Comparison of ENCODE assay signal across 8 cellular contexts in genomic region chr17:29140051-29140582, GRCh38. TPM values are rescaled to one million over a fixed set of nuclear protein-coding genes. Genes with fewer than 3 reads are reported as not detected.
DNase-seq lines count a peak whose midpoint lies in the region; ATAC-seq and TF ChIP-seq lines count a peak whose summit lies in the region.

No MANE protein-coding gene starts in this region.

- no peaks in the 10 kb centered on the region for H3K9me3 Mint-ChIP-seq in activated T-helper 17 cell treated with anti-CD3 and anti-CD28 coated beads, Interleukin-2, amount 50 U/mL, for 72 hours
- H3K9me3 Mint-ChIP-seq in osteocyte (ENCODE audit: unreplicated experiment), result no peaks in the 10 kb centered on the region

- peaks cover 41% of the 10 kb centered on the region for H3K36me3 Mint-ChIP-seq in activated T-helper 17 cell treated with anti-CD3 and anti-CD28 coated beads, Interleukin-2, amount 50 U/mL, for 72 hours (ENCODE audit: low read depth)
- H3K36me3 Mint-ChIP-seq in osteocyte (ENCODE audit: unreplicated experiment), result peaks cover 4% of the 10 kb centered on the region

- H3K4me3 ChIP-seq in GM12865 (ENCODE audit: low read depth, low read length) (peak overlapping the region; percentile 69), RWPE2 (ENCODE audit: severe bottlenecking) (no peak overlapping the region), foreskin fibroblast (ENCODE audit: low read depth in 1 of 2, low read length in 2 of 2) (peak overlapping the region; percentile 30 to 70), thymus (ENCODE audit: low read length) (peak overlapping the region; percentile 61)

- peak overlapping the region; percentile 12 for H3K27ac ChIP-seq in RWPE2 (ENCODE audit: poor library complexity, severe bottlenecking)
- H3K27ac ChIP-seq in thymus (ENCODE audit: low read depth), result peak overlapping the region; percentile 81

- peaks cover 45% of the 10 kb centered on the region for H3K4me1 Mint-ChIP-seq in activated T-helper 17 cell treated with anti-CD3 and anti-CD28 coated beads, Interleukin-2, amount 50 U/mL, for 72 hours
- H3K4me1 Mint-ChIP-seq in osteocyte (ENCODE audit: unreplicated experiment), result peaks cover 29% of the 10 kb centered on the region

- peaks cover 20% of the 10 kb centered on the region for H3K4me1 ChIP-seq in RWPE2 (ENCODE audit: insufficient read depth, poor library complexity, severe bottlenecking)
- peaks cover 19% of the 10 kb centered on the region for H3K4me1 ChIP-seq in thymus (ENCODE audit: control insufficient read depth, insufficient read depth, low read length)

- H3K27ac Mint-ChIP-seq in activated T-helper 17 cell treated with anti-CD3 and anti-CD28 coated beads, Interleukin-2, amount 50 U/mL, for 72 hours, result peak overlapping the region; percentile 99
- peak overlapping the region; percentile 71 for H3K27ac Mint-ChIP-seq in osteocyte (ENCODE audit: unreplicated experiment)

- H3K27me3 ChIP-seq in RWPE2 (ENCODE audit: insufficient read depth, poor library complexity, severe bottlenecking), result no peaks in the 10 kb centered on the region
- no peaks in the 10 kb centered on the region for H3K27me3 ChIP-seq in thymus (ENCODE audit: control insufficient read depth, insufficient read depth)

- peak overlapping the region; percentile 98 for H3K4me3 Mint-ChIP-seq in activated T-helper 17 cell treated with anti-CD3 and anti-CD28 coated beads, Interleukin-2, amount 50 U/mL, for 72 hours
- H3K4me3 Mint-ChIP-seq in osteocyte (ENCODE audit: unreplicated experiment), result peak overlapping the region; percentile 24

- H3K9me3 ChIP-seq in RWPE2 (ENCODE audit: severe bottlenecking), result no peaks in the 10 kb centered on the region
- H3K9me3 ChIP-seq in thymus (ENCODE audit: control insufficient read depth), result no peaks in the 10 kb centered on the region

- TF ChIP-seq CTCF in GM12865 (IDR thresholded peaks at IDR 0.05; ENCODE audit: insufficient read depth, low read depth, low read length, missing control alignments), result no peak
- TF ChIP-seq CTCF in RWPE2 (IDR thresholded peaks at IDR 0.05; ENCODE audit: poor library complexity, severe bottlenecking), result no peak
- TF ChIP-seq CTCF in foreskin fibroblast (IDR thresholded peaks at IDR 0.05; ENCODE audit: low read depth, low read length), result no peak
- no peak for TF ChIP-seq CTCF in osteocyte (IDR thresholded peaks at IDR 0.05)

- DNase-seq in GM12865 (ENCODE audit: low read depth) (peak; percentile 77), RWPE2 (ENCODE audit: low spot score) (peak; percentile 77), foreskin fibroblast (peak; percentile 72 to 91), osteocyte (ENCODE audit: extremely low spot score, unreplicated experiment) (no peak)

- WGBS in thymus, result 1% methylated on average over 14 of the region's 14 CpGs

- ATAC-seq in HG02973 (IDR thresholded peaks at IDR 0.05; ENCODE audit: unreplicated experiment), result peak; percentile 36
- ATAC-seq in RWPE2 (ENCODE audit: low read depth), result peak; percentile 92
- ATAC-seq in activated T-helper 17 cell treated with anti-CD3 and anti-CD28 coated beads, Interleukin-2, amount 50 U/mL, for 72 hours (replicated peaks), result peak; percentile 71
- ATAC-seq in HG03520 (IDR thresholded peaks at IDR 0.05; ENCODE audit: unreplicated experiment), result no peak

- H3K36me3 ChIP-seq in RWPE2 (ENCODE audit: low read depth), result peaks cover 17% of the 10 kb centered on the region; the same call in 1 of the 2 replicates
- peaks cover 8% of the 10 kb centered on the region for H3K36me3 ChIP-seq in thymus (ENCODE audit: control insufficient read depth, insufficient read depth)

- no peaks in the 10 kb centered on the region for H3K27me3 Mint-ChIP-seq in activated T-helper 17 cell treated with anti-CD3 and anti-CD28 coated beads, Interleukin-2, amount 50 U/mL, for 72 hours
- no peaks in the 10 kb centered on the region for H3K27me3 Mint-ChIP-seq in osteocyte (ENCODE audit: unreplicated experiment)

RNA-seq across cellular contexts. Expression of gene MYO18A, which starts 40.1 kb away (rescaled TPM):
- 10 to 100 TPM; 90.6 to 95.9 TPM for total RNA-seq in activated T-helper 17 cell treated with anti-CD3 and anti-CD28 coated beads, Interleukin-2, amount 50 U/mL, for 72 hours
- total RNA-seq in osteocyte, result 27.8 and 28.8 TPM in 2 replicates
- 52.8 TPM for polyA plus RNA-seq in thymus
